ENCODE assay signal across 20 cellular contexts in genomic region chr19:11194173-11194572, GRCh38. TPM values are rescaled to one million over a fixed set of nuclear protein-coding genes. Genes with fewer than 3 reads are reported as not detected.
DNase-seq lines count a peak whose midpoint lies in the region; ATAC-seq and TF ChIP-seq lines count a peak whose summit lies in the region.
"Had no signal": no experiment of that assay in that cellular context is flagged by ENCODE, and none has a peak within 500 bp of the region (broad histone marks: within the 10 kb centered on the region; RNA-seq: fewer than 3 reads in every experiment).

No MANE protein-coding gene starts in this region.

- peaks cover 24% of the 10 kb centered on the region for H4K20me1 ChIP-seq in osteoblast (ENCODE audit: insufficient read depth, low read length)

- H3K79me2 ChIP-seq in osteoblast (ENCODE audit: insufficient read depth, low read length): peaks cover 73% of the 10 kb centered on the region

- TF ChIP-seq POLR2A in upper lobe of left lung (IDR thresholded peaks at IDR 0.05): no peak

- no peak overlapping the region for H2AFZ ChIP-seq in osteoblast (ENCODE audit: low read length)

- H3K27ac ChIP-seq in heart right ventricle (peak overlapping the region; percentile 54 to 98 (median 90)), esophagus (ENCODE audit: low read depth in 2 of 2, low read length in 1 of 2) (peak overlapping the region; percentile 31 to 37), osteoblast (ENCODE audit: low read depth, low read length) (no peak overlapping the region), upper lobe of left lung (peak overlapping the region; percentile 16 to 92 (median 78))

- 50 to 55% methylated on average over 8 of the region's 8 CpGs for WGBS in heart right ventricle, 2 donors
- WGBS in esophagus, 2 donors: 69 to 79% methylated on average over 8 of the region's 8 CpGs
- 82 to 100% methylated on average over 5 to 8 of the region's 8 CpGs for WGBS in upper lobe of left lung, 2 donors

- intact Hi-C loops in heart right ventricle (cut with DNase I): loop anchor here in 1 of 10 donors (5.0 kb wide), 1 partner anchor 37 kb away; the partner anchor contains the start of gene SPC24
- intact Hi-C loops in left cardiac atrium (cut with DNase I): no loop called here

- H3K27me3 ChIP-seq in heart right ventricle: peaks cover 0 to 7% (median 0%) of the 10 kb centered on the region in 7 donors
- H3K27me3 ChIP-seq in esophagus (ENCODE audit: control insufficient read depth in 1 of 2, insufficient read depth in 2 of 2, low read length in 2 of 2): no peaks in the 10 kb centered on the region
- no peaks in the 10 kb centered on the region for H3K27me3 ChIP-seq in osteoblast (ENCODE audit: insufficient read depth, low read length)
- no peaks in the 10 kb centered on the region for H3K27me3 ChIP-seq in upper lobe of left lung

- H3K36me3 ChIP-seq in heart right ventricle (peaks cover 7 to 71% (median 39%) of the 10 kb centered on the region in 9 donors), esophagus (ENCODE audit: control insufficient read depth in 2 of 2, insufficient read depth in 2 of 2, low read length in 1 of 2) (peaks cover 0 to 16% of the 10 kb centered on the region in 2 donors), osteoblast (ENCODE audit: insufficient read depth, low read length) (peaks cover 36% of the 10 kb centered on the region), upper lobe of left lung (peaks cover 8 to 44% (median 19%) of the 10 kb centered on the region in 4 donors)

- no peaks in the 10 kb centered on the region for H3K9me3 ChIP-seq in heart right ventricle
- H3K9me3 ChIP-seq in esophagus (ENCODE audit: control insufficient read depth in 2 of 2, insufficient read depth in 1 of 2, low read depth in 1 of 2, low read length in 1 of 2): no peaks in the 10 kb centered on the region
- no peaks in the 10 kb centered on the region for H3K9me3 ChIP-seq in osteoblast (ENCODE audit: low read depth, low read length)
- no peaks in the 10 kb centered on the region for H3K9me3 ChIP-seq in upper lobe of left lung

- H3K4me1 ChIP-seq in heart right ventricle: peaks cover 31 to 92% (median 83%) of the 10 kb centered on the region in 9 donors
- H3K4me1 ChIP-seq in esophagus (ENCODE audit: control insufficient read depth in 2 of 2, insufficient read depth in 2 of 2, low read length in 1 of 2): peaks cover 0 to 12% of the 10 kb centered on the region in 2 donors
- peaks cover 25% of the 10 kb centered on the region for H3K4me1 ChIP-seq in osteoblast (ENCODE audit: insufficient read depth, low read length)
- peaks cover 76 to 88% (median 79%) of the 10 kb centered on the region in 4 donors for H3K4me1 ChIP-seq in upper lobe of left lung

- peak overlapping the region in 9 of 10 donors; percentile 9 to 88 (median 68) for H3K4me3 ChIP-seq in heart right ventricle
- peak overlapping the region in 1 of 2 donors; percentile 5 for H3K4me3 ChIP-seq in esophagus (ENCODE audit: low read depth in 1 of 2, low read length in 2 of 2)
- no peak overlapping the region for H3K4me3 ChIP-seq in osteoblast (ENCODE audit: insufficient read depth, low read length)
- H3K4me3 ChIP-seq in upper lobe of left lung: peak overlapping the region in 3 of 4 donors; percentile 66 to 84 (median 73)

- no peak for ATAC-seq in heart right ventricle
- no peak for ATAC-seq in left cardiac atrium
- ATAC-seq in upper lobe of left lung (ENCODE audit: low FRiP score in 2 of 2): no peak
- no peak for ATAC-seq in HG03135 (IDR thresholded peaks at IDR 0.05; ENCODE audit: unreplicated experiment)
- ATAC-seq: activated naive CD8-positive, alpha-beta T cell treated with anti-CD3 and anti-CD28 coated beads, Interleukin-2, amount 50 U/mL, for 24 hours; stimulated activated memory B cell treated with anti-CD40 and anti-IgM and Interleukin-4, amounts not matched to agents 10 μg/mL and 1 μg/mL and 100 μg/mL, for 72 hours had no signal

- no peak for TF ChIP-seq EP300 in upper lobe of left lung (IDR thresholded peaks at IDR 0.05)

- DNase-seq in heart right ventricle: no peak
- no peak for DNase-seq in left cardiac atrium
- DNase-seq in osteoblast (ENCODE audit: insufficient read length, low spot score, missing footprints): peak; percentile 66
- no peak for DNase-seq in upper lobe of left lung
- no peak for DNase-seq in Kasumi-1 (lab: John Stamatoyannopoulos, UW)
- no peak for DNase-seq in SHP77 treated with DMSO at 0.1 percent for 48 hours (lab: John Stamatoyannopoulos, UW)
- DNase-seq: ACHN; activated CD4-positive, alpha-beta T cell treated with anti-CD3 and anti-CD28 coated beads for 4 hours; activated naive CD8-positive, alpha-beta T cell treated with anti-CD3 and anti-CD28 coated beads, Interleukin-2, amount 50 U/mL, for 24 hours; activated T-cell treated with anti-CD3 and anti-CD28 coated beads, Interleukin-2, amount 50 U/mL, for 1 hour; Calu3; H7; NCI-H1417 treated with DMSO at 0.1 percent for 48 hours; NCI-H510A treated with DMSO at 0.1 percent for 48 hours; stimulated activated CD4-positive, alpha-beta T cell treated with anti-CD3 and anti-CD28 coated beads, Interleukin-4, amount 100 ng/mL, for 1 hour had no signal

- TF ChIP-seq CTCF in heart right ventricle (IDR thresholded peaks at IDR 0.05): no peak
- TF ChIP-seq CTCF in osteoblast (IDR thresholded peaks at IDR 0.05; ENCODE audit: extremely low read depth, low read depth, low read length): no peak
- no peak for TF ChIP-seq CTCF in upper lobe of left lung (IDR thresholded peaks at IDR 0.05)

- H3K4me2 ChIP-seq in osteoblast (ENCODE audit: insufficient read depth, low read length): no peak overlapping the region

RNA-seq across cellular contexts. Expression of gene KANK2, which starts 3.2 kb away (rescaled TPM):
- total RNA-seq in heart right ventricle (100 to 1,000 TPM; 243 to 355 (median 307) TPM), left cardiac atrium (100 to 1,000 TPM; 238 to 255 TPM), osteoblast (253 and 295 TPM in 2 replicates), upper lobe of left lung (100 to 1,000 TPM; 144 to 295 (median 240) TPM)
- polyA plus RNA-seq in heart right ventricle (100 to 1,000 TPM; 165 to 226 TPM), esophagus (10 to 100 TPM; 33.1 to 53.9 TPM)

RNA-seq across cellular contexts. Expression of gene SPC24, which starts 38.6 kb away (rescaled TPM):
- total RNA-seq in heart right ventricle (1 to 10 TPM; 1.6 to 8.5 (median 3.2) TPM), left cardiac atrium (1 to 10 TPM; 3.4 to 3.9 TPM), osteoblast (5.4 and 6.5 TPM in 2 replicates), upper lobe of left lung (10 to 100 TPM in 1 of 6 donors, 1 to 10 TPM in 4, not detected in 1; 1.4 to 13.3 (median 2.1) TPM)
- polyA plus RNA-seq in heart right ventricle (1 to 10 TPM in 1 of 2 donors, under 1 TPM in 1; 0.93 to 5.9 TPM), esophagus (10 to 100 TPM in 1 of 2 donors, 1 to 10 TPM in 1; 3.7 to 11.4 TPM)

RNA-seq across cellular contexts. Expression of gene ANGPTL8, which starts 45.2 kb away (rescaled TPM):
- 1 to 10 TPM in 2 of 10 donors, under 1 TPM in 2, not detected in 6; 0.34 to 1.8 (median 0.99) TPM for total RNA-seq in heart right ventricle
- polyA plus RNA-seq in heart right ventricle: 10 to 100 TPM in 1 of 2 donors, 1 to 10 TPM in 1; 3.9 to 13.0 TPM
- total RNA-seq in left cardiac atrium: 10 to 100 TPM in 1 of 2 donors, 1 to 10 TPM in 1; 4.0 to 20.3 TPM
- polyA plus RNA-seq in esophagus: under 1 TPM in 1 of 2 donors, not detected in 1; 0.15 TPM
- not detected in 2 replicates for total RNA-seq in osteoblast
- total RNA-seq in upper lobe of left lung: 1 to 10 TPM in 1 of 6 donors, not detected in 5; 5.2 TPM
- total RNA-seq: Calu3; H7; pulmonary artery endothelial cell; T-helper 2 cell treated with Interferon-gamma antibody and Interleukin-4, amounts not matched to agents 100 ng/mL and 5 ng/mL, for 36 hours had no signal
